In genomic region chr4:136662539-136662938, GRCh38 we compare ENCODE assay signal across 8 cellular contexts.
"Had no signal": no experiment of that assay in that cellular context is flagged by ENCODE, and none has a peak within 500 bp of the region (broad histone marks: within the 10 kb centered on the region; RNA-seq: fewer than 3 reads in every experiment).

No MANE protein-coding gene starts in this region.

- H3K4me3 ChIP-seq: GM23248, GM23338, HAP-1 had no signal

- H3K4me1 ChIP-seq: HAP-1 had no signal

- H3K9me3 ChIP-seq: HAP-1 had no signal

- H3K9ac ChIP-seq: GM23248 had no signal

- H2AFZ ChIP-seq: GM23248, GM23338 had no signal

- H3K36me3 ChIP-seq: HAP-1 had no signal

- DNase-seq: GM23248, GOT3, H7, H9, HCEC 1CT, HFFc6 had no signal

- H3K27ac ChIP-seq: GM23248 had no signal

- H3K4me2 ChIP-seq: GM23338 had no signal
